Comparison of ENCODE assay signal across 9 cellular contexts in the genomic region with DNA sequence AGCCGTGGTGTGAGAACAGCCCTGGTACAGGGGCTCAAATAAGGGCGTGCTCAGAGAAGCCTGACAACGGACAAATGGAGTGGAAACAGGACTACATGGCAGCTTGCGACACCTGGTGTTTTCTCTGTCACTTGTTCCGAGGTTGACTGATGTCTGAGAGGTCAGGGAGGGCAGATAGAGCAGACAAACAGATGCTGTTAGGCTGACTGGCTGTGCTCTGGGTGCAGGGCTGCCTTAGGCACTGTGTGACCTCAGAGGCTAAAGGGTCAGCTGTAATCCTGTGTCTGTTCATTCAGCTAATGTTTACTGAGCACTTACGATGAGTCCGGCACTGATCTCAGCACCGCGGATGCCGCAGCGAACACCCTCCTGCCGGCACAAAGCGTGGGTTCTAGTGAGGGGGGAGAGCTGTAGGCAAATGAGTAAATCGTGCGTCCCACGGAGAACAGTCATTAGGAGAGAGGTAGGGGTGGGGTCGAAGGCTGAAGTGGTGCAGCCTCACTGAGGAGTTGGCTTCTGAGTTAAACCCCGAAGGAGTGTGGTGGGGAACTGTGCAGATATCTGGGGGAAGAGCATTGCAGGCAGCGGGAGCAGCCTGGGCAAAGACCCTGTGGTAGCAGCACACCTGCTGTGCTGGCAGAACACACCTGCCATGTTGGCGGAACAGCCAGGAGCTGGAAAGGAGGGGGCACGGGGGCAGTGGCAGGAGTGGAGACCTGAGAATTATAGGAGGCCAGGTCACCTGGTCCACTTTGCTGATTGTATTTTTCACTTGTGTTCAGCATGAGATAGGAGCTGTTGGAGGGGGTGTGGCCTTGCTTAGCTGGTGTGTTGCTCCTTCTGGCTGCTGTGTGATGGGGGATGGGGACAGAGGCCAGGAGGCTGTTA. TPM values are rescaled to one million over a fixed set of nuclear protein-coding genes. Genes with fewer than 3 reads are reported as not detected.
DNase-seq lines count a peak whose midpoint lies in the region; ATAC-seq and TF ChIP-seq lines count a peak whose summit lies in the region.
"Had no signal": no experiment of that assay in that cellular context is flagged by ENCODE, and none has a peak within 500 bp of the region (broad histone marks: within the 10 kb centered on the region; RNA-seq: fewer than 3 reads in every experiment).

No MANE protein-coding gene starts in this region.

- H3K4me3 ChIP-seq in right atrium auricular region (no peak overlapping the region), smooth muscle cell (no peak overlapping the region)

- no peak overlapping the region for H3K27ac ChIP-seq in right atrium auricular region
- no peak overlapping the region for H3K27ac ChIP-seq in smooth muscle cell (ENCODE audit: low read depth)
- H3K27ac ChIP-seq: KMS-11 had no signal

- H3K4me1 ChIP-seq in right atrium auricular region (no peaks in the 10 kb centered on the region), smooth muscle cell (ENCODE audit: low read depth) (no peaks in the 10 kb centered on the region)

- H3K27me3 ChIP-seq in right atrium auricular region: no peaks in the 10 kb centered on the region
- no peaks in the 10 kb centered on the region for H3K27me3 ChIP-seq in smooth muscle cell (ENCODE audit: low read depth)

- ATAC-seq in GM18498 (IDR thresholded peaks at IDR 0.05; ENCODE audit: unreplicated experiment) (peak; percentile 91), GM21423 (IDR thresholded peaks at IDR 0.05; ENCODE audit: unreplicated experiment) (peak; percentile 82), HG03558 (IDR thresholded peaks at IDR 0.05; ENCODE audit: extremely low read depth, unreplicated experiment) (peak; percentile 79)

- DNase-seq in islet precursor cell (peak; percentile 94), UCSD-AML1 (lab: John Stamatoyannopoulos, UW; ENCODE audit: unreplicated experiment) (no peak), right atrium auricular region (ENCODE audit: low spot score) (no peak), smooth muscle cell (lab: John Stamatoyannopoulos, UW; ENCODE audit: unreplicated experiment) (no peak)
- DNase-seq in stimulated activated CD4-positive, alpha-beta T cell treated with anti-CD3 and anti-CD28 coated beads, Interleukin-4, amount 100 ng/mL, for 4 hours: no peak

- H4K20me1 ChIP-seq in smooth muscle cell (ENCODE audit: low read depth): peaks cover 18% of the 10 kb centered on the region

- TF ChIP-seq CTCF in right atrium auricular region (IDR thresholded peaks at IDR 0.05) (no peak), smooth muscle cell (IDR thresholded peaks at IDR 0.05; ENCODE audit: borderline replicate concordance, insufficient read depth, poor library complexity, severe bottlenecking) (no peak)

- no peaks in the 10 kb centered on the region for H3F3A ChIP-seq in smooth muscle cell (ENCODE audit: low read depth)

- no peaks in the 10 kb centered on the region for H3K9me3 ChIP-seq in right atrium auricular region
- H3K9me3 ChIP-seq in smooth muscle cell (replicated peaks; ENCODE audit: low read depth): no peaks in the 10 kb centered on the region

- no peak overlapping the region for H2AFZ ChIP-seq in smooth muscle cell (ENCODE audit: low read depth)

- no peak overlapping the region for H3K9ac ChIP-seq in smooth muscle cell (ENCODE audit: low read depth)
- H3K9ac ChIP-seq: KMS-11 had no signal

- 77% methylated on average over 21 of the region's 21 CpGs for WGBS in smooth muscle cell (ENCODE audit: low lambda C conversion rate)

- no peaks in the 10 kb centered on the region for H3K79me2 ChIP-seq in smooth muscle cell (ENCODE audit: low read depth)

- H3K36me3 ChIP-seq in right atrium auricular region: no peaks in the 10 kb centered on the region
- H3K36me3 ChIP-seq in smooth muscle cell (ENCODE audit: low read depth): no peaks in the 10 kb centered on the region

- H3K4me2 ChIP-seq in smooth muscle cell: no peak overlapping the region
- H3K4me2 ChIP-seq: KMS-11 had no signal

RNA-seq across cellular contexts. Expression of a gene that starts 35.0 kb away (rescaled TPM):
- total RNA-seq in right atrium auricular region: 10 to 100 TPM in 1 of 2 donors, 1 to 10 TPM in 1; 3.7 to 12.1 TPM
- 16.9 and 21.4 TPM in 2 replicates for total RNA-seq in smooth muscle cell
- polyA plus RNA-seq in smooth muscle cell: 26.9 and 29.3 TPM in 2 replicates

RNA-seq across cellular contexts. Expression of a gene that starts 54.3 kb away (rescaled TPM):
- 10 to 100 TPM; 50.6 to 74.0 TPM for total RNA-seq in right atrium auricular region
- 36.4 and 51.5 TPM in 2 replicates for total RNA-seq in smooth muscle cell
- polyA plus RNA-seq in smooth muscle cell: 49.3 and 52.2 TPM in 2 replicates
